16 cellular contexts compared by ENCODE assay signal in the genomic region with DNA sequence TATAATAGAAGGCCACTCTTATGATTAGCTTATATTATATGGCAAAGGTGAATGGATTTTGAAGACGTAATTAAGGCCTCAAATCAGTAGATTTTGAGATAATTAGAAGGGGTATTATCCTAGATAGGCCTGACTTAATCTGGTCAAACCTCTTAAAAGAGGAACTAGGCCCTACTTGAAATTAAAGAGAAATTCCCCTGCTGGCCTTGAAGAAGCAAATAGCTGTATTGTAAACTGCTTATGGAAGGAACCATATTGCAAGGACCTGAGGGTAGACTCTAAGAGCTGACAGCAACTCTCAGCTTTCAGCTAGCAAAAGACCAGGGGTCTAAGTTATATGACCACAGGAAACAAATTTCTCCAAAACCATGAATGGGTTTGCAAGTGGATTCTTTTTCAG.
DNase-seq lines count a peak whose midpoint lies in the region; ATAC-seq and TF ChIP-seq lines count a peak whose summit lies in the region.
"Had no signal": no experiment of that assay in that cellular context is flagged by ENCODE, and none has a peak within 500 bp of the region (broad histone marks: within the 10 kb centered on the region; RNA-seq: fewer than 3 reads in every experiment).

No MANE protein-coding gene starts in this region.

- peak; percentile 88 for ATAC-seq in GM18868 (IDR thresholded peaks at IDR 0.05; ENCODE audit: unreplicated experiment)
- ATAC-seq in HG03159 (IDR thresholded peaks at IDR 0.05; ENCODE audit: unreplicated experiment): peak; percentile 45
- ATAC-seq in stimulated activated naive B cell treated with anti-CD40 and anti-IgM and Interleukin-4, amounts not matched to agents 10 μg/mL and 1 μg/mL and 100 μg/mL, for 72 hours (replicated peaks): peak; percentile 71 to 72

- no peak overlapping the region for H3K4me3 ChIP-seq in WERI-Rb-1 (ENCODE audit: low read depth, low read length)
- H3K4me3 ChIP-seq: GM23248 had no signal

- H3K9me3 Mint-ChIP-seq in stimulated activated naive B cell treated with anti-CD40 and anti-IgM and Interleukin-4, amounts not matched to agents 10 μg/mL and 1 μg/mL and 100 μg/mL, for 72 hours: peaks cover 4% of the 10 kb centered on the region in 2 donors

- H3K36me3 ChIP-seq in WERI-Rb-1: no peaks in the 10 kb centered on the region

- DNase-seq in NCI-H82 treated with DMSO at 0.1 percent for 48 hours (lab: John Stamatoyannopoulos, UW; ENCODE audit: unreplicated experiment) (peak; percentile 66), NCI-H1105 (lab: John Stamatoyannopoulos, UW) (no peak), WERI-Rb-1 (no peak), NCI-H1930 (lab: John Stamatoyannopoulos, UW) (no peak)
- no peak for DNase-seq in stimulated activated naive B cell treated with anti-CD40 and anti-IgM and Interleukin-4, amounts not matched to agents 10 μg/mL and 1 μg/mL and 100 μg/mL, for 72 hours
- DNase-seq: C1 segment of cervical spinal cord; Calu3; CD4-positive, alpha-beta memory T cell; COR-L47; DMS153; DND-41; GM23248; H7; HCEC 1CT had no signal

- no peak overlapping the region for H3K27ac Mint-ChIP-seq in stimulated activated naive B cell treated with anti-CD40 and anti-IgM and Interleukin-4, amounts not matched to agents 10 μg/mL and 1 μg/mL and 100 μg/mL, for 72 hours

- H3K36me3 Mint-ChIP-seq in stimulated activated naive B cell treated with anti-CD40 and anti-IgM and Interleukin-4, amounts not matched to agents 10 μg/mL and 1 μg/mL and 100 μg/mL, for 72 hours: no peaks in the 10 kb centered on the region
- H3K36me3 Mint-ChIP-seq: CD4-positive, alpha-beta memory T cell had no signal

- no peak overlapping the region for H3K27ac ChIP-seq in WERI-Rb-1
- H3K27ac ChIP-seq: GM23248 had no signal

- no peaks in the 10 kb centered on the region for H3K9me3 ChIP-seq in WERI-Rb-1 (ENCODE audit: severe bottlenecking)

- no peak for TF ChIP-seq CTCF in WERI-Rb-1 (IDR thresholded peaks at IDR 0.05; ENCODE audit: low read depth, low read length)

- peaks cover 12 to 22% of the 10 kb centered on the region in 2 donors for H3K27me3 Mint-ChIP-seq in stimulated activated naive B cell treated with anti-CD40 and anti-IgM and Interleukin-4, amounts not matched to agents 10 μg/mL and 1 μg/mL and 100 μg/mL, for 72 hours

- no peak overlapping the region for H3K4me3 Mint-ChIP-seq in stimulated activated naive B cell treated with anti-CD40 and anti-IgM and Interleukin-4, amounts not matched to agents 10 μg/mL and 1 μg/mL and 100 μg/mL, for 72 hours
- H3K4me3 Mint-ChIP-seq: CD4-positive, alpha-beta memory T cell had no signal

- H3K27me3 ChIP-seq in WERI-Rb-1 (ENCODE audit: insufficient read depth, low read depth, severe bottlenecking): no peaks in the 10 kb centered on the region

- H3K4me1 Mint-ChIP-seq in stimulated activated naive B cell treated with anti-CD40 and anti-IgM and Interleukin-4, amounts not matched to agents 10 μg/mL and 1 μg/mL and 100 μg/mL, for 72 hours: no peaks in the 10 kb centered on the region
- H3K4me1 Mint-ChIP-seq: CD4-positive, alpha-beta memory T cell had no signal
